Comparison of ENCODE assay signal across 21 cellular contexts in genomic region chr3:58160399-58160798, GRCh38. TPM values are rescaled to one million over a fixed set of nuclear protein-coding genes. Genes with fewer than 3 reads are reported as not detected.
"Had no signal": no experiment of that assay in that cellular context is flagged by ENCODE, and none has a peak within 500 bp of the region (broad histone marks: within the 10 kb centered on the region; RNA-seq: fewer than 3 reads in every experiment).

No MANE protein-coding gene starts in this region.

- H3K4me2 ChIP-seq: hepatocyte had no signal

- H2AFZ ChIP-seq: hepatocyte had no signal

- H3K27me3 ChIP-seq: breast epithelium, hepatocyte, neutrophil had no signal

- ATAC-seq: activated CD8-positive, alpha-beta T cell treated with anti-CD3 and anti-CD28 coated beads, Interleukin-2, amount 10 ng/mL, durations not matched to agents 7 days and 5 days; activated T-cell treated with anti-CD3 and anti-CD28 coated beads, Interleukin-2, amount 50 U/mL, for 72 hours; left lobe of liver; WTC11 had no signal

- DNase-seq: activated CD4-positive, alpha-beta T cell treated with anti-CD3 and anti-CD28 coated beads, Interleukin-2, amount 10 ng/mL, durations not matched to agents 24 days and 14 days; activated CD8-positive, alpha-beta memory T cell treated with anti-CD3 and anti-CD28 coated beads, Interleukin-2, amount 50 U/mL, for 4 hours; activated CD8-positive, alpha-beta T cell treated with anti-CD3 and anti-CD28 coated beads, Interleukin-2, amount 10 ng/mL, durations not matched to agents 7 days and 5 days; activated gamma-delta T cell treated with Interleukin-2 at 50 U/mL for 16 hours; activated T-cell treated with anti-CD3 and anti-CD28 coated beads, Interleukin-2, amount 50 U/mL, for 72 hours; aorta; endodermal cell; islet precursor cell; naive B cell; stimulated activated CD4-positive, alpha-beta T cell treated with anti-CD3 and anti-CD28 coated beads, Interleukin-15, amount 100 ng/mL, for 24 hours; stimulated activated CD4-positive, alpha-beta T cell treated with anti-CD3 and anti-CD28 coated beads, Interleukin-4, amount 100 ng/mL, for 1 hour; stimulated activated naive CD4-positive, alpha-beta T cell; trophoblast cell had no signal

- H3K36me3 ChIP-seq: neutrophil had no signal

- H3K4me1 ChIP-seq: breast epithelium had no signal

- H3K27ac ChIP-seq: hepatocyte, neutrophil had no signal

- FAIRE-seq: TTC549 had no signal

- H3K4me3 ChIP-seq: breast epithelium, hepatocyte had no signal

- H3K9me3 ChIP-seq: breast epithelium, neutrophil had no signal

- H3K79me2 ChIP-seq: hepatocyte had no signal

RNA-seq across cellular contexts. Expression of gene DNASE1L3, which starts 50.4 kb away (rescaled TPM):
- total RNA-seq: activated CD4-positive, alpha-beta T cell treated with anti-CD3 and anti-CD28 coated beads, Interleukin-2, amount 10 ng/mL, durations not matched to agents 24 days and 14 days; activated CD8-positive, alpha-beta T cell treated with anti-CD3 and anti-CD28 coated beads, Interleukin-2, amount 10 ng/mL, durations not matched to agents 7 days and 5 days; activated T-cell treated with anti-CD3 and anti-CD28 coated beads, Interleukin-2, amount 50 U/mL, for 72 hours; endodermal cell; renal cortical epithelial cell; T-helper 2 cell treated with Interferon-gamma antibody and Interleukin-4, amounts not matched to agents 100 ng/mL and 5 ng/mL, for 36 hours; WTC11 had no signal
